In the genomic region with DNA sequence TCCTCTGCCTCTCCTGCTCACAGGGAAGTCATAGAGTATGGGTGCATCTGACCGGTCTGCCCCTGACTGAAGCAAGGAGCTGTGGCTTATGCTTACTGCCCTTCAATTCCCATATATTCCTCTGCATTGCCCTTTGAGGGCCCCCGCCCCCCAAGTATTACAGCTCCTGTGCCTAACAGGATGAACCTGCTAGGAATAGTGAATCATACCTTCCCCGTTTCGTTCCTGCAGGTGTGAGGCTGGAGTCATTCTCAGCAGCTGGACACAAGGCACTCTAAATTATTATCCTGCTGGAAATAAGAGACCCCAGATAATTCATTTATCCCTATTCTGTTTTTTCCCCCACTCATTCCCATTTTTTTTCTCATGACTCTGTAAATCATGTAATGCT, we compare ENCODE assay signal across 18 cellular contexts. TPM values are rescaled to one million over a fixed set of nuclear protein-coding genes. Genes with fewer than 3 reads are reported as not detected.
DNase-seq lines count a peak whose midpoint lies in the region; ATAC-seq and TF ChIP-seq lines count a peak whose summit lies in the region.
"Had no signal": no experiment of that assay in that cellular context is flagged by ENCODE, and none has a peak within 500 bp of the region (broad histone marks: within the 10 kb centered on the region; RNA-seq: fewer than 3 reads in every experiment).

No MANE protein-coding gene starts in this region.

- H3K27me3 Mint-ChIP-seq in stimulated activated naive CD8-positive, alpha-beta T cell treated with anti-CD3 and anti-CD28 coated beads, Interleukin-15, Interleukin-2, amounts not matched to agents 100 ng/mL and 50 ng/mL, for 24 hours = peaks cover 61% of the 10 kb centered on the region
- H3K27me3 Mint-ChIP-seq in immature natural killer cell (ENCODE audit: low read depth in 3 of 3) = peaks cover 11 to 28% (median 15%) of the 10 kb centered on the region in 3 donors
- peaks cover 63% of the 10 kb centered on the region for H3K27me3 Mint-ChIP-seq in activated CD8-positive, alpha-beta memory T cell treated with anti-CD3 and anti-CD28 coated beads, Interleukin-2, amount 10 ng/mL, durations not matched to agents 7 days and 5 days

- H3K9me3 ChIP-seq in upper lobe of right lung (no peaks in the 10 kb centered on the region), thyroid gland (no peaks in the 10 kb centered on the region)
- H3K9me3 ChIP-seq: BE2C, esophagus squamous epithelium, mucosa of descending colon, right atrium auricular region had no signal

- intact Hi-C loops in upper lobe of right lung (cut with DNase I) (no loop called here), thyroid gland (cut with DNase I) (no loop called here)

- peaks cover 14% of the 10 kb centered on the region for H3K4me1 ChIP-seq in upper lobe of right lung
- H3K4me1 ChIP-seq in thyroid gland = peaks cover 0 to 42% of the 10 kb centered on the region in 2 donors
- H3K4me1 ChIP-seq: BE2C had no signal

- ATAC-seq in stimulated activated naive CD8-positive, alpha-beta T cell treated with anti-CD3 and anti-CD28 coated beads, Interleukin-15, Interleukin-2, amounts not matched to agents 100 U/mL and 50 U/mL, for 24 hours = no peak
- ATAC-seq in upper lobe of right lung (no peak), GM21717 (IDR thresholded peaks at IDR 0.05; ENCODE audit: unreplicated experiment) (no peak)
- ATAC-seq in activated CD8-positive, alpha-beta memory T cell treated with anti-CD3 and anti-CD28 coated beads, Interleukin-2, amount 10 ng/mL, durations not matched to agents 7 days and 5 days = no peak
- ATAC-seq: mucosa of descending colon had no signal

- no peaks in the 10 kb centered on the region for H3K9me3 Mint-ChIP-seq in stimulated activated naive CD8-positive, alpha-beta T cell treated with anti-CD3 and anti-CD28 coated beads, Interleukin-15, Interleukin-2, amounts not matched to agents 100 ng/mL and 50 ng/mL, for 24 hours
- H3K9me3 Mint-ChIP-seq in immature natural killer cell = no peaks in the 10 kb centered on the region
- no peaks in the 10 kb centered on the region for H3K9me3 Mint-ChIP-seq in activated CD8-positive, alpha-beta memory T cell treated with anti-CD3 and anti-CD28 coated beads, Interleukin-2, amount 10 ng/mL, durations not matched to agents 7 days and 5 days (ENCODE audit: low read depth)

- H3K4me3 Mint-ChIP-seq in stimulated activated naive CD8-positive, alpha-beta T cell treated with anti-CD3 and anti-CD28 coated beads, Interleukin-15, Interleukin-2, amounts not matched to agents 100 ng/mL and 50 ng/mL, for 24 hours = peak overlapping the region; percentile 52
- H3K4me3 Mint-ChIP-seq in immature natural killer cell = peak overlapping the region; percentile 79 to 88 (median 86)
- no peak overlapping the region for H3K4me3 Mint-ChIP-seq in activated CD8-positive, alpha-beta memory T cell treated with anti-CD3 and anti-CD28 coated beads, Interleukin-2, amount 10 ng/mL, durations not matched to agents 7 days and 5 days

- CTCF ChIA-PET in activated CD8-positive, alpha-beta memory T cell treated with anti-CD3 and anti-CD28 coated beads, Interleukin-2, amount 10 ng/mL, durations not matched to agents 7 days and 5 days (lab: Charles Lee) = no interaction called here

- H3K4me3 ChIP-seq in astrocyte of the cerebellum (ENCODE audit: low read depth, low read length) (peak overlapping the region; percentile 75), upper lobe of right lung (peak overlapping the region; percentile 60), thyroid gland (replicated peaks in 1 of 3) (peak overlapping the region in 1 of 3 donors; percentile 62)
- H3K4me3 ChIP-seq: mucosa of descending colon had no signal

- no peak overlapping the region for H3K27ac Mint-ChIP-seq in stimulated activated naive CD8-positive, alpha-beta T cell treated with anti-CD3 and anti-CD28 coated beads, Interleukin-15, Interleukin-2, amounts not matched to agents 100 ng/mL and 50 ng/mL, for 24 hours
- H3K27ac Mint-ChIP-seq in immature natural killer cell = no peak overlapping the region
- H3K27ac Mint-ChIP-seq in activated CD8-positive, alpha-beta memory T cell treated with anti-CD3 and anti-CD28 coated beads, Interleukin-2, amount 10 ng/mL, durations not matched to agents 7 days and 5 days = no peak overlapping the region

- H3K4me1 Mint-ChIP-seq in stimulated activated naive CD8-positive, alpha-beta T cell treated with anti-CD3 and anti-CD28 coated beads, Interleukin-15, Interleukin-2, amounts not matched to agents 100 ng/mL and 50 ng/mL, for 24 hours (ENCODE audit: low read depth) = peaks cover 28% of the 10 kb centered on the region
- peaks cover 28 to 34% of the 10 kb centered on the region in 2 donors for H3K4me1 Mint-ChIP-seq in immature natural killer cell
- H3K4me1 Mint-ChIP-seq in activated CD8-positive, alpha-beta memory T cell treated with anti-CD3 and anti-CD28 coated beads, Interleukin-2, amount 10 ng/mL, durations not matched to agents 7 days and 5 days = peaks cover 11% of the 10 kb centered on the region

- H3K36me3 ChIP-seq in upper lobe of right lung = no peaks in the 10 kb centered on the region
- H3K36me3 ChIP-seq in thyroid gland = no peaks in the 10 kb centered on the region
- H3K36me3 ChIP-seq: BE2C, esophagus squamous epithelium, right atrium auricular region had no signal

- no peak for DNase-seq in stimulated activated naive CD8-positive, alpha-beta T cell treated with anti-CD3 and anti-CD28 coated beads, Interleukin-15, Interleukin-2, amounts not matched to agents 100 U/mL and 50 U/mL, for 24 hours
- DNase-seq in astrocyte of the cerebellum (ENCODE audit: low read depth) (no peak), immature natural killer cell (no peak), upper lobe of right lung (no peak), thyroid gland (no peak)
- no peak for DNase-seq in activated CD8-positive, alpha-beta memory T cell treated with anti-CD3 and anti-CD28 coated beads, Interleukin-2, amount 10 ng/mL, durations not matched to agents 7 days and 5 days
- DNase-seq: activated CD4-positive, alpha-beta T cell treated with anti-CD3 and anti-CD28 coated beads for 1 hour; activated gamma-delta T cell treated with Interleukin-2 at 50 U/mL for 16 hours; BE2C; cerebellar nuclear complex; esophagus squamous epithelium; mucosa of descending colon; NCI-H2081 treated with DMSO at 0.1 percent for 48 hours; stimulated activated CD4-positive, alpha-beta T cell treated with anti-CD3 and anti-CD28 coated beads, Interleukin-4, amount 100 ng/mL, for 1 hour had no signal

- no peak for TF ChIP-seq CTCF in astrocyte of the cerebellum (IDR thresholded peaks at IDR 0.05; ENCODE audit: low read depth, low read length, missing control alignments)
- no peak for TF ChIP-seq CTCF in upper lobe of right lung (IDR thresholded peaks at IDR 0.05)
- TF ChIP-seq CTCF in thyroid gland (IDR thresholded peaks at IDR 0.05) = no peak

- H3K27me3 ChIP-seq in upper lobe of right lung (peaks cover 35% of the 10 kb centered on the region), thyroid gland (no peaks in the 10 kb centered on the region)

- WGBS in thyroid gland, 2 donors = 59 to 64% methylated on average over 4 of the region's 4 CpGs

- no peaks in the 10 kb centered on the region for H3K36me3 Mint-ChIP-seq in stimulated activated naive CD8-positive, alpha-beta T cell treated with anti-CD3 and anti-CD28 coated beads, Interleukin-15, Interleukin-2, amounts not matched to agents 100 ng/mL and 50 ng/mL, for 24 hours (ENCODE audit: low read depth)
- H3K36me3 Mint-ChIP-seq in immature natural killer cell = no peaks in the 10 kb centered on the region
- no peaks in the 10 kb centered on the region for H3K36me3 Mint-ChIP-seq in activated CD8-positive, alpha-beta memory T cell treated with anti-CD3 and anti-CD28 coated beads, Interleukin-2, amount 10 ng/mL, durations not matched to agents 7 days and 5 days

- in situ Hi-C loops in astrocyte of the cerebellum (cut with HindIII; ENCODE audit: low sequenced_read_pairs) = no loop called here

- TF ChIP-seq POLR2A in thyroid gland (IDR thresholded peaks at IDR 0.05) = no peak

- H3K27ac ChIP-seq in upper lobe of right lung = no peak overlapping the region
- peak overlapping the region in 1 of 3 donors; percentile 85 for H3K27ac ChIP-seq in thyroid gland
- H3K27ac ChIP-seq: right atrium auricular region had no signal

RNA-seq across cellular contexts. Expression of a gene that starts 2.4 kb away (rescaled TPM):
- polyA plus RNA-seq in immature natural killer cell = 1 to 10 TPM; 6.7 to 9.8 (median 6.8) TPM
- total RNA-seq in upper lobe of right lung (33.3 TPM), thyroid gland (10 to 100 TPM; 44.1 to 67.4 (median 60.9) TPM)
- 10 to 100 TPM in 1 of 2 experiments, under 1 TPM in 1; 0.96 to 11.0 TPM for total RNA-seq in activated CD8-positive, alpha-beta memory T cell treated with anti-CD3 and anti-CD28 coated beads, Interleukin-2, amount 10 ng/mL, durations not matched to agents 7 days and 5 days
- total RNA-seq: G401 had no signal
